Comparison of ENCODE assay signal across 31 cellular contexts in the genomic region with DNA sequence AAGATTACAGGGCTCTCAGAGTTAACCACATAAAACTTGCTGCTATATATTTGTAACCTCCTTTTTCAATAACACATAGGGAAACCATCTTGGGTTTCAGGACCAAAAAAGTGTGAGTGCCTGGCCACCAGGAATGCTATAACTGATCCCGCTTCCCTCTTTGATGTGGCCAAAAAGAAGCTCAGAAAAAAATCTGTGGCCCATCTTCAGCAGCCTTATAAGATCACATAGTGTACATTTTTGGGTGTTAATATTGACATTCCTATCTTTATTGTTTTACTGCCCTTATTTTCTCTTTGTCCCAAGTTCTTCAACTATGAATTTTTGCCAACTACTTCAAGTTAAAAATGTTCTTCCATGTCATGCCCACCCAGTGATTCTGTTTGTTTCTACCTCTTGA.
"Had no signal": no experiment of that assay in that cellular context is flagged by ENCODE, and none has a peak within 500 bp of the region (broad histone marks: within the 10 kb centered on the region; RNA-seq: fewer than 3 reads in every experiment).

No MANE protein-coding gene starts in this region.

- H3K4me1 ChIP-seq: esophagus squamous epithelium, gastroesophageal sphincter, heart right ventricle had no signal

- H3K4me3 ChIP-seq: body of pancreas, esophagus squamous epithelium, gastroesophageal sphincter, heart right ventricle had no signal

- H3K27me3 ChIP-seq: body of pancreas, esophagus squamous epithelium, gastroesophageal sphincter, heart right ventricle had no signal

- H3K36me3 Mint-ChIP-seq: activated naive CD8-positive, alpha-beta T cell had no signal

- H3K4me1 Mint-ChIP-seq: activated B cell treated with CpG ODN at 0.5 μM for 24 hours; activated T-helper 17 cell treated with anti-CD3 and anti-CD28 coated beads, Interleukin-2, amount 50 U/mL, for 72 hours had no signal

- H3K9me3 Mint-ChIP-seq: activated B cell treated with CpG ODN at 0.5 μM for 24 hours; activated CD8-positive, alpha-beta T cell treated with anti-CD3 and anti-CD28 coated beads for 36 hours; activated T-cell treated with anti-CD3 and anti-CD28 coated beads, Interleukin-2, amount 50 U/mL, for 4 hours; activated T-helper 17 cell treated with anti-CD3 and anti-CD28 coated beads, Interleukin-2, amount 50 U/mL, for 72 hours; T-helper 2 cell treated with Interferon-gamma antibody and Interleukin-4, amounts not matched to agents 5 μg/mL and 100 μg/mL, for 36 hours had no signal

- H3K36me3 ChIP-seq: esophagus squamous epithelium, gastroesophageal sphincter, heart right ventricle, WERI-Rb-1 had no signal

- DNase-seq: activated B cell treated with CpG ODN at 0.5 μM for 24 hours; activated CD4-positive, alpha-beta T cell treated with anti-CD3 and anti-CD28 coated beads for 48 hours; activated CD4-positive, alpha-beta T cell treated with anti-CD3 and anti-CD28 coated beads, Interleukin-2, amount 50 U/mL, for 1 hour; activated CD4-positive, alpha-beta T cell treated with anti-CD3 and anti-CD28 coated beads, Interleukin-2, amount 50 U/mL, for 48 hours; activated CD8-positive, alpha-beta memory T cell treated with anti-CD3 and anti-CD28 coated beads for 24 hours; activated CD8-positive, alpha-beta T cell treated with anti-CD3 and anti-CD28 coated beads for 36 hours; activated effector memory CD4-positive, alpha-beta T cell treated with Interleukin-2 at 50 U/mL for 16 hours; activated gamma-delta T cell treated with Interleukin-2 at 50 U/mL for 16 hours; activated naive CD4-positive, alpha-beta T cell treated with anti-CD3 and anti-CD28 coated beads, Interleukin-2, amount 50 U/mL, for 16 hours; activated naive CD4-positive, alpha-beta T cell treated with Interleukin-2 at 50 U/mL for 16 hours; activated T-cell treated with anti-CD3 and anti-CD28 coated beads, Interleukin-2, amount 50 U/mL, for 4 hours; amniotic stem cell; anterior cingulate cortex; body of pancreas; caudate nucleus; cortex of kidney; dermis blood vessel endothelial cell; effector CD4-positive, alpha-beta T cell; effector memory CD8-positive, alpha-beta T cell; erythroblast; esophagus squamous epithelium; foreskin melanocyte; heart right ventricle; T-helper 17 cell; T1000; WERI-Rb-1 had no signal

- H3K27me3 Mint-ChIP-seq: activated CD8-positive, alpha-beta T cell treated with anti-CD3 and anti-CD28 coated beads for 36 hours; activated naive CD8-positive, alpha-beta T cell; activated T-helper 17 cell treated with anti-CD3 and anti-CD28 coated beads, Interleukin-2, amount 50 U/mL, for 72 hours; effector memory CD8-positive, alpha-beta T cell had no signal

- H3K4me3 Mint-ChIP-seq: activated B cell treated with CpG ODN at 0.5 μM for 24 hours; activated CD8-positive, alpha-beta T cell treated with anti-CD3 and anti-CD28 coated beads for 36 hours; activated naive CD8-positive, alpha-beta T cell; activated T-cell treated with anti-CD3 and anti-CD28 coated beads, Interleukin-2, amount 50 U/mL, for 4 hours; activated T-helper 17 cell treated with anti-CD3 and anti-CD28 coated beads, Interleukin-2, amount 50 U/mL, for 72 hours; effector memory CD8-positive, alpha-beta T cell; T-helper 17 cell; T-helper 2 cell treated with Interferon-gamma antibody and Interleukin-4, amounts not matched to agents 5 μg/mL and 100 μg/mL, for 36 hours had no signal

- H3K9me3 ChIP-seq: body of pancreas, esophagus squamous epithelium, gastroesophageal sphincter had no signal

- H3K27ac ChIP-seq: body of pancreas, esophagus squamous epithelium, gastroesophageal sphincter, heart right ventricle, WERI-Rb-1 had no signal

- ATAC-seq: activated CD4-positive, CD25-positive, alpha-beta regulatory T cell treated with anti-CD3 and anti-CD28 coated beads, Interleukin-2, amount 50 U/mL, for 24 hours; activated CD8-positive, alpha-beta T cell treated with anti-CD3 and anti-CD28 coated beads for 36 hours; activated T-cell treated with anti-CD3 and anti-CD28 coated beads, Interleukin-2, amount 50 U/mL, for 4 hours; activated T-helper 17 cell treated with anti-CD3 and anti-CD28 coated beads, Interleukin-2, amount 50 U/mL, for 72 hours; body of pancreas; effector memory CD8-positive, alpha-beta T cell; gastroesophageal sphincter; heart right ventricle; T-helper 17 cell had no signal

- H3K27ac Mint-ChIP-seq: activated B cell treated with CpG ODN at 0.5 μM for 24 hours; activated CD8-positive, alpha-beta T cell treated with anti-CD3 and anti-CD28 coated beads for 36 hours; activated naive CD8-positive, alpha-beta T cell; activated T-helper 17 cell treated with anti-CD3 and anti-CD28 coated beads, Interleukin-2, amount 50 U/mL, for 72 hours; effector memory CD8-positive, alpha-beta T cell; T-helper 17 cell; T-helper 2 cell treated with Interferon-gamma antibody and Interleukin-4, amounts not matched to agents 5 μg/mL and 100 μg/mL, for 36 hours had no signal
